Comparison of ENCODE assay signal across 13 cellular contexts in the genomic region with DNA sequence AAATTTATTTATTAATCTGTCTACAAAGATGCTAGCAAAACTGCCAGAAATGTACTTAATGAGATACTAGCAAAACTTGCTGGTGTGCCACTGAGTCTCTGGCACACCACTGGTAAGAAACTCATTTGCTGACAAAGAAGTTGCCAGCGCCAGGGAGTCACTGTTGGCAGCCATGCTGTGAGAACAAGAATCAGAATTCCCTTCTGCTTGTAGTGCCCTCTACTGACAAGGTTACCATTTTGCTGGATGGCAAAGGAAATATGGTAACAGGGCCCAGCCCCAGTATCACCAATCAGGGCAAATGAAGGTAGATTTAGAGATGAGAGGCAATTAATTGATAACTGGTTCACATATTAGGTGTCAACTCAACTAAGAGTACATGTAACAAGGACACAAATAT.
"Had no signal": no experiment of that assay in that cellular context is flagged by ENCODE, and none has a peak within 500 bp of the region (broad histone marks: within the 10 kb centered on the region; RNA-seq: fewer than 3 reads in every experiment).

No MANE protein-coding gene starts in this region.

- H3K27ac ChIP-seq: cardiac muscle cell, pancreas, VCaP had no signal

- FAIRE-seq: pancreas had no signal

- H3K4me3 ChIP-seq: cardiac muscle cell, pancreas had no signal

- H3K4me1 ChIP-seq: pancreas had no signal

- H3K9me3 ChIP-seq: pancreas had no signal

- H3K36me3 ChIP-seq: cardiac muscle cell, pancreas had no signal

- DNase-seq: activated CD4-positive, alpha-beta memory T cell treated with anti-CD3 and anti-CD28 coated beads for 36 hours; activated effector memory CD4-positive, alpha-beta T cell treated with Interleukin-2 at 50 U/mL for 16 hours; activated naive CD4-positive, alpha-beta T cell treated with anti-CD3 and anti-CD28 coated beads, Interleukin-2, amount 50 U/mL, for 16 hours; activated T-cell treated with anti-CD3 and anti-CD28 coated beads, Interleukin-2, amount 50 U/mL, for 4 hours; islet precursor cell; naive B cell; pancreas; stimulated activated CD4-positive, alpha-beta T cell treated with anti-CD3 and anti-CD28 coated beads, Interleukin-1b, Interleukin-23, amount 100 ng/mL, for 48 hours; stimulated activated naive CD8-positive, alpha-beta T cell treated with anti-CD3 and anti-CD28 coated beads, Interleukin-15, amount 100 ng/mL, for 72 hours; T1000 had no signal

- H3K27me3 ChIP-seq: cardiac muscle cell, pancreas had no signal

- ATAC-seq: activated T-cell treated with anti-CD3 and anti-CD28 coated beads, Interleukin-2, amount 50 U/mL, for 4 hours; left lobe of liver; pancreas; stimulated activated naive CD8-positive, alpha-beta T cell treated with anti-CD3 and anti-CD28 coated beads, Interleukin-15, amount 100 ng/mL, for 72 hours had no signal
